ENCODE assay signal across 19 cellular contexts in the genomic region with DNA sequence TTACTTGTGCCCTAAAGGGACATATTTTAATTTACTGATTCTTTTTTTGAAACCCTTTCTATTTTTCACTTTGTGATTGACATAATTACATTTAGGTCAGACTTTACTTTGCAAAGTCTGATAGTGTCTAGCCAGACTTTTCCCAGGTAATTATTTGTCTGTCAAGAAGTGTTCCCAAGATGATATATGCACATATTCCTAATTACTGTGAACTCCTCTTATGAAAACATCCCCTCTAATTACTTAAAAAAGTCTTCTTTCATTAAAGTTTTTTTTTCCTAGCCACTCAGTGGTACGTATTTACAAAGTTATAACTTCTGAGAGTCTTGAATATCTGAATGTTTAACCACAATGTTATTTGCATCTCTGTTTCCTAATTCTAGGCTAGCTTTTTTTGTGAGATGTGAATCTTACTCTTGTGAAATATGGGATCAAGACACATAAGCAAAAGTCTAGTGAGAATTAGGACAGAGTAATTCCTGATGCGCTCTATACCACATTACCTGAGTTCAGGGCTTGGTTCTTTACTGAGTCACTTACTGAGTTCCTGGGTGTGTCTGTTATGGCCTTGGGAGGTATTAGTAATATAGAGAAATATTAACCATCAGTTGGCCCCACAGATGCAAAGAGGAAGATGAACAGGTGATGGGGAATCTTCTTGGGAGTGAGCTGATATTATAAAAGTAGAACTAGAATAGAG. TPM values are rescaled to one million over a fixed set of nuclear protein-coding genes. Genes with fewer than 3 reads are reported as not detected.
DNase-seq lines count a peak whose midpoint lies in the region; ATAC-seq and TF ChIP-seq lines count a peak whose summit lies in the region.
"Had no signal": no experiment of that assay in that cellular context is flagged by ENCODE, and none has a peak within 500 bp of the region (broad histone marks: within the 10 kb centered on the region; RNA-seq: fewer than 3 reads in every experiment).

No MANE protein-coding gene starts in this region.

- H3K36me3 Mint-ChIP-seq in MCF 10A (ENCODE audit: insufficient read depth, unreplicated experiment) = peaks cover 9% of the 10 kb centered on the region
- no peaks in the 10 kb centered on the region for H3K36me3 Mint-ChIP-seq in activated CD4-positive, alpha-beta T cell treated with anti-CD3 and anti-CD28 coated beads for 36 hours (ENCODE audit: low read depth)
- no peaks in the 10 kb centered on the region for H3K36me3 Mint-ChIP-seq in neural progenitor cell

- intact Hi-C loops in MCF 10A (cut with micrococcal nuclease) (loop anchor here (2.0 to 10.0 kb wide), 2 partner anchors 28 to 890 kb away; a partner anchor contains a TSS), breast epithelium (cut with DNase I; ENCODE audit: low total_unique reads) (loop anchor here (5.0 kb wide), 2 partner anchors 413 to 577 kb away; no protein-coding TSS in a partner anchor)
- intact Hi-C loops in activated CD4-positive, alpha-beta T cell treated with anti-CD3 and anti-CD28 coated beads for 36 hours (cut with DNase I, micrococcal nuclease) = no loop called here

- H3K9ac ChIP-seq in neural progenitor cell = no peak overlapping the region
- H3K9ac ChIP-seq: BLaER1 treated with 17β-estradiol and CSF1 and Interleukin-3, amounts not matched to agents 10 nM and 100 nM had no signal

- POLR2A ChIA-PET in MCF 10A (lab: Yijun Ruan, JAX) = interaction anchor here (0.7 to 3.8 kb wide), 10 partner anchors 9 to 583 kb away, joined by 3 to 35 read pairs (median 6); a partner anchor contains a TSS
- POLR2A ChIA-PET in activated CD4-positive, alpha-beta T cell treated with anti-CD3 and anti-CD28 coated beads for 36 hours (lab: Charles Lee) = no interaction called here

- H3K27ac Mint-ChIP-seq in MCF 10A (ENCODE audit: low read depth, unreplicated experiment) = peak overlapping the region; percentile 80
- no peak overlapping the region for H3K27ac Mint-ChIP-seq in activated CD4-positive, alpha-beta T cell treated with anti-CD3 and anti-CD28 coated beads for 36 hours
- H3K27ac Mint-ChIP-seq in neural progenitor cell = no peak overlapping the region

- H3K4me3 Mint-ChIP-seq in MCF 10A (ENCODE audit: unreplicated experiment) (no peak overlapping the region), neural progenitor cell (no peak overlapping the region)
- H3K4me3 Mint-ChIP-seq in activated CD4-positive, alpha-beta T cell treated with anti-CD3 and anti-CD28 coated beads for 36 hours = no peak overlapping the region

- BruUV-seq in MCF 10A (replicated peaks; lab: Mats Ljungman, UMichigan) = TSS peak; percentile 68

- DNase-seq in MCF 10A (ENCODE audit: unreplicated experiment) (peak; percentile 79), breast epithelium (ENCODE audit: low spot score in 2 of 2) (no peak), glomerular visceral epithelial cell (ENCODE audit: extremely low spot score) (peak; percentile 35), neural progenitor cell (ENCODE audit: low spot score) (no peak)
- no peak for DNase-seq in activated CD4-positive, alpha-beta T cell treated with anti-CD3 and anti-CD28 coated beads for 36 hours
- no peak for DNase-seq in activated CD8-positive, alpha-beta memory T cell treated with anti-CD3 and anti-CD28 coated beads, Interleukin-2, amount 50 U/mL, for 48 hours
- DNase-seq: HCEC 1CT, KG1, MG63, NCI-H1105, NCI-H1694 treated with DMSO at 0.1 percent for 48 hours, NCI-H446, NCI-H748 treated with DMSO at 0.1 percent for 48 hours, SHP77 treated with DMSO at 0.1 percent for 48 hours had no signal

- H3K9me3 Mint-ChIP-seq in MCF 10A (ENCODE audit: unreplicated experiment) = no peaks in the 10 kb centered on the region
- no peaks in the 10 kb centered on the region for H3K9me3 Mint-ChIP-seq in activated CD4-positive, alpha-beta T cell treated with anti-CD3 and anti-CD28 coated beads for 36 hours (ENCODE audit: low read depth)
- no peaks in the 10 kb centered on the region for H3K9me3 Mint-ChIP-seq in neural progenitor cell

- no peaks in the 10 kb centered on the region for H3K27me3 ChIP-seq in breast epithelium
- no peaks in the 10 kb centered on the region for H3K27me3 ChIP-seq in neural progenitor cell
- H3K27me3 ChIP-seq: BLaER1 treated with 17β-estradiol and CSF1 and Interleukin-3, amounts not matched to agents 10 nM and 100 nM; MG63 had no signal

- no peaks in the 10 kb centered on the region for H4K20me1 ChIP-seq in neural progenitor cell (ENCODE audit: low read depth)
- H4K20me1 ChIP-seq: BLaER1 treated with 17β-estradiol and CSF1 and Interleukin-3, amounts not matched to agents 10 nM and 100 nM had no signal

- H3F3A ChIP-seq in neural progenitor cell (ENCODE audit: low read depth) = no peaks in the 10 kb centered on the region

- ATAC-seq in activated CD4-positive, alpha-beta T cell treated with anti-CD3 and anti-CD28 coated beads for 36 hours = no peak
- no peak for ATAC-seq in GM18861 (IDR thresholded peaks at IDR 0.05; ENCODE audit: unreplicated experiment)
- ATAC-seq: Panc1 had no signal

- H3K79me2 ChIP-seq in neural progenitor cell (ENCODE audit: low read depth) = no peaks in the 10 kb centered on the region

- H2AFZ ChIP-seq in neural progenitor cell (replicated peaks) = no peak overlapping the region

- TF ChIP-seq POLR2A in breast epithelium (IDR thresholded peaks at IDR 0.05) = no peak

- H3K4me3 ChIP-seq in breast epithelium (no peak overlapping the region), neural progenitor cell (no peak overlapping the region)
- H3K4me3 ChIP-seq: BLaER1 treated with 17β-estradiol and CSF1 and Interleukin-3, amounts not matched to agents 10 nM and 100 nM; MG63 had no signal

- no peak overlapping the region for H3K4me2 ChIP-seq in neural progenitor cell
- H3K4me2 ChIP-seq: BLaER1 treated with 17β-estradiol and CSF1 and Interleukin-3, amounts not matched to agents 10 nM and 100 nM had no signal

- CTCF ChIA-PET in MCF 10A (lab: Yijun Ruan, JAX) = interaction anchor here (0.6 kb wide), 1 partner anchor 39 kb away, joined by 3 read pairs; no protein-coding TSS in a partner anchor
- CTCF ChIA-PET in activated CD4-positive, alpha-beta T cell treated with anti-CD3 and anti-CD28 coated beads for 36 hours (lab: Charles Lee) = no interaction called here

- no peak for TF ChIP-seq CTCF in MCF 10A (IDR thresholded peaks at IDR 0.05; ENCODE audit: unreplicated experiment)
- no peak for TF ChIP-seq CTCF in breast epithelium (IDR thresholded peaks at IDR 0.05)
- no peak for TF ChIP-seq CTCF in VCaP (conservative IDR thresholded peaks at IDR 0.05)
- TF ChIP-seq CTCF in neural progenitor cell (IDR thresholded peaks at IDR 0.05) = no peak

- no peaks in the 10 kb centered on the region for H3K4me1 ChIP-seq in breast epithelium
- peaks cover 6% of the 10 kb centered on the region for H3K4me1 ChIP-seq in neural progenitor cell
- H3K4me1 ChIP-seq: BLaER1 treated with 17β-estradiol and CSF1 and Interleukin-3, amounts not matched to agents 10 nM and 100 nM had no signal

- H3K4me1 Mint-ChIP-seq in MCF 10A (ENCODE audit: insufficient read depth, unreplicated experiment) (peaks cover 20% of the 10 kb centered on the region), neural progenitor cell (no peaks in the 10 kb centered on the region)
- H3K4me1 Mint-ChIP-seq in activated CD4-positive, alpha-beta T cell treated with anti-CD3 and anti-CD28 coated beads for 36 hours = no peaks in the 10 kb centered on the region

- no peaks in the 10 kb centered on the region for H3K27me3 Mint-ChIP-seq in MCF 10A (ENCODE audit: insufficient read depth, unreplicated experiment)
- H3K27me3 Mint-ChIP-seq in activated CD4-positive, alpha-beta T cell treated with anti-CD3 and anti-CD28 coated beads for 36 hours = no peaks in the 10 kb centered on the region
- H3K27me3 Mint-ChIP-seq in neural progenitor cell (ENCODE audit: insufficient read depth, low read depth) = no peaks in the 10 kb centered on the region

- H3K27ac ChIP-seq in breast epithelium (no peak overlapping the region), VCaP (peak overlapping the region; percentile 45), neural progenitor cell (no peak overlapping the region)
- H3K27ac ChIP-seq: 22Rv1; BLaER1 treated with 17β-estradiol and CSF1 and Interleukin-3, amounts not matched to agents 10 nM and 100 nM had no signal

- H3K9me3 ChIP-seq in breast epithelium (no peaks in the 10 kb centered on the region), neural progenitor cell (ENCODE audit: low read depth) (no peaks in the 10 kb centered on the region)
- H3K9me3 ChIP-seq: BLaER1 treated with 17β-estradiol and CSF1 and Interleukin-3, amounts not matched to agents 10 nM and 100 nM; MG63 had no signal

- H3K36me3 ChIP-seq in breast epithelium (no peaks in the 10 kb centered on the region), neural progenitor cell (no peaks in the 10 kb centered on the region)
- H3K36me3 ChIP-seq: BLaER1 treated with 17β-estradiol and CSF1 and Interleukin-3, amounts not matched to agents 10 nM and 100 nM; MG63 had no signal

RNA-seq across cellular contexts. Expression of a gene that starts 27.9 kb away (rescaled TPM):
- total RNA-seq in MCF 10A (2022) (22.3 and 25.4 TPM in 2 replicates), breast epithelium (10 to 100 TPM in 1 of 3 donors, 1 to 10 TPM in 1, under 1 TPM in 1; 0.16 to 13.6 (median 8.8) TPM), neural progenitor cell (ENCODE audit: low replicate concordance) (5.3 and 6.3 TPM in 2 replicates)
- total RNA-seq in activated CD4-positive, alpha-beta T cell treated with anti-CD3 and anti-CD28 coated beads for 36 hours = not detected

Comparison
In these comparisons a context has a peak if more than half of its experiments do, and no peak if none do; other contexts are left out.
1. DNase-seq: peak in MCF 10A (single experiment) and glomerular visceral epithelial cell (single experiment); none in breast epithelium (0 of 2), activated CD4-positive, alpha-beta T cell treated with anti-CD3 and anti-CD28 coated beads for 36 hours (single experiment), activated CD8-positive, alpha-beta memory T cell treated with anti-CD3 and anti-CD28 coated beads, Interleukin-2, amount 50 U/mL, for 48 hours (single experiment) and neural progenitor cell (single experiment).
2. intact Hi-C loops: an anchor here in MCF 10A (2.0 to 10.0 kb wide) and breast epithelium (5.0 kb wide); none called in activated CD4-positive, alpha-beta T cell treated with anti-CD3 and anti-CD28 coated beads for 36 hours.